8 cellular contexts compared by ENCODE assay signal in the genomic region with DNA sequence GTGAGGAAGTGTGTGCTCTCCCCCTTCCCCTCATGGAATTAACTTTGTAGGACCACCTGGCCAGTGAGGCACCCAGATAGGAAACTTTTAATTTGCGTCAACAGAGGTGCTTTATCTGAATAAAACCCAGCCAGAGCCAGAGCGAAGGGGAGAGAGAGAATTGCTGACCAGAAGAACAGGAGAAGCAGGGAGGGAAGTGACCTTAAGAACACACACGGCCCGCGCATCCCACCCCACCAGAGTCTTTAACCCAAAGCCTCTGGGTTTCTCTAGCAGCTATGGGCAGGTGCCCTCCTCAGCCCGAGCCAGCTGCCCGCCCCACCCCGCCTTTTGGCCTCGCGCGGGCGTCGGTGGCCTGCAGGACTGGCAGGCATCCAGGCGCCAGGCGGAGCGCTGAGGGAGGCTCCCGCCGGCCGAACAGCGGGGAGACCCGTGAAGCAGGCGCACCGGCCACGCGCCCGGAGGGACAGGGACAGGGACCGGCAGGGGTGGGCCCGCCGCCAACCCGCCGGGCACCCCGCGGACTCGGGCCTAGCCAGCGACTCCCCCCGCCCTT. TPM values are rescaled to one million over a fixed set of nuclear protein-coding genes. Genes with fewer than 3 reads are reported as not detected.
DNase-seq lines count a peak whose midpoint lies in the region; ATAC-seq, FAIRE-seq and TF ChIP-seq lines count a peak whose summit lies in the region.

No MANE protein-coding gene starts in this region.

- peak overlapping the region; percentile 80 for H3K9ac ChIP-seq in NT2/D1 (ENCODE audit: insufficient read length, low read depth)
- H3K9ac ChIP-seq in neuronal stem cell (ENCODE audit: low read depth, low read length, poor library complexity), result peak overlapping the region; percentile 95

- no peak overlapping the region for H3K4ac ChIP-seq in neuronal stem cell (ENCODE audit: low read length)

- peaks cover 36% of the 10 kb centered on the region for H3K36me3 Mint-ChIP-seq in activated naive CD8-positive, alpha-beta T cell treated with anti-CD3 and anti-CD28 coated beads for 36 hours

- H2AK5ac ChIP-seq in neuronal stem cell (ENCODE audit: low read depth, low read length), result no peak overlapping the region

- WGBS in neuronal stem cell (ENCODE audit: extremely low coverage in 2 of 2, insufficient read length in 2 of 2, insufficient replicate concordance in 1 of 2), 2 donors, result no CpG with 5 or more reads among the region's 36 CpGs

- H3K27ac ChIP-seq in neuronal stem cell (replicated peaks; ENCODE audit: low read length), result no peak overlapping the region

- H3K4me1 ChIP-seq in NT2/D1 (ENCODE audit: insufficient read depth, insufficient read length) (no peaks in the 10 kb centered on the region), neuronal stem cell (ENCODE audit: control insufficient read depth in 2 of 2, insufficient read depth in 1 of 2, low read depth in 1 of 2, low read length in 2 of 2) (peaks cover 4% of the 10 kb centered on the region in 2 donors)

- TF ChIP-seq CTCF in D721Med (IDR thresholded peaks at IDR 0.05; ENCODE audit: insufficient read depth, missing control alignments), result no peak

- ATAC-seq in GM19397 (IDR thresholded peaks at IDR 0.05; ENCODE audit: unreplicated experiment) (peak; percentile 40), HG03457 (IDR thresholded peaks at IDR 0.05; ENCODE audit: unreplicated experiment) (peak; percentile 26)

- H3K36me3 ChIP-seq in NT2/D1 (ENCODE audit: insufficient read depth, insufficient read length, low read length), result no peaks in the 10 kb centered on the region
- peaks cover 0 to 11% of the 10 kb centered on the region in 2 donors for H3K36me3 ChIP-seq in neuronal stem cell (replicated peaks in 1 of 2; ENCODE audit: control insufficient read depth in 2 of 2, insufficient read depth in 2 of 2, low read length in 2 of 2)

- peak; percentile 88 for DNase-seq in DMS53 (lab: John Stamatoyannopoulos, UW)
- DNase-seq in NT2/D1 (ENCODE audit: low read depth, low spot score), result no peak
- peak; percentile 63 for DNase-seq in activated naive CD8-positive, alpha-beta T cell treated with anti-CD3 and anti-CD28 coated beads for 36 hours
- DNase-seq in glomerular visceral epithelial cell (ENCODE audit: extremely low spot score), result peak; percentile 86
- peak; percentile 42 for DNase-seq in neuronal stem cell (ENCODE audit: low spot score)
- DNase-seq in D721Med (ENCODE audit: insufficient read length, low spot score), result no peak

- H4K91ac ChIP-seq in neuronal stem cell (ENCODE audit: low read depth, low read length, poor library complexity), result peak overlapping the region; percentile 95

- H3K27me3 Mint-ChIP-seq in activated naive CD8-positive, alpha-beta T cell treated with anti-CD3 and anti-CD28 coated beads for 36 hours, result no peaks in the 10 kb centered on the region

- H3K4me3 Mint-ChIP-seq in activated naive CD8-positive, alpha-beta T cell treated with anti-CD3 and anti-CD28 coated beads for 36 hours, result peak overlapping the region; percentile 93

- peak overlapping the region; percentile 86 for H3K23ac ChIP-seq in neuronal stem cell (ENCODE audit: low read depth, low read length, poor library complexity)

- H3K18ac ChIP-seq in neuronal stem cell (ENCODE audit: low read length), result peak overlapping the region; percentile 96

- peak overlapping the region; percentile 99 for H3K27ac Mint-ChIP-seq in activated naive CD8-positive, alpha-beta T cell treated with anti-CD3 and anti-CD28 coated beads for 36 hours

- peak overlapping the region; percentile 90 for H3K4me2 ChIP-seq in neuronal stem cell (ENCODE audit: insufficient read depth, low read length, poor library complexity, severe bottlenecking)

- H3K14ac ChIP-seq in neuronal stem cell (ENCODE audit: low read length), result peak overlapping the region; percentile 65

- peak overlapping the region; percentile 85 for H2BK120ac ChIP-seq in neuronal stem cell (ENCODE audit: low read depth, low read length)

- H3K9me3 ChIP-seq in NT2/D1 (ENCODE audit: insufficient read depth, low read length) (no peaks in the 10 kb centered on the region), neuronal stem cell (replicated peaks in 1 of 2; ENCODE audit: control insufficient read depth in 2 of 2, insufficient read depth in 1 of 2, low read depth in 1 of 2, low read length in 2 of 2) (no peaks in the 10 kb centered on the region)

- peak overlapping the region; percentile 99 for H2AFZ ChIP-seq in neuronal stem cell (ENCODE audit: low read length)

- H3K79me1 ChIP-seq in neuronal stem cell (ENCODE audit: low read depth, low read length), result no peaks in the 10 kb centered on the region

- no peak overlapping the region for H2BK12ac ChIP-seq in neuronal stem cell (ENCODE audit: low read length)

- peak overlapping the region; percentile 84 for H4K8ac ChIP-seq in neuronal stem cell (ENCODE audit: low read depth, low read length)

- peak overlapping the region; percentile 68 for H3K4me3 ChIP-seq in NT2/D1 (ENCODE audit: insufficient read length, low read depth)
- peak overlapping the region; percentile 83 to 95 for H3K4me3 ChIP-seq in neuronal stem cell (ENCODE audit: low read length in 2 of 2)

- peak overlapping the region; percentile 93 for H2BK15ac ChIP-seq in neuronal stem cell (ENCODE audit: low read length)

- H3K9me3 Mint-ChIP-seq in activated naive CD8-positive, alpha-beta T cell treated with anti-CD3 and anti-CD28 coated beads for 36 hours, result no peaks in the 10 kb centered on the region

- H3K27me3 ChIP-seq in NT2/D1 (ENCODE audit: insufficient read depth, insufficient read length), result no peaks in the 10 kb centered on the region
- no peaks in the 10 kb centered on the region for H3K27me3 ChIP-seq in neuronal stem cell (ENCODE audit: control insufficient read depth in 3 of 3, insufficient read depth in 3 of 3, low read depth in 1 of 3, low read length in 3 of 3)

- no peak for FAIRE-seq in D721Med (lab: Jason Lieb, UNC)

- peaks cover 68% of the 10 kb centered on the region for H3K4me1 Mint-ChIP-seq in activated naive CD8-positive, alpha-beta T cell treated with anti-CD3 and anti-CD28 coated beads for 36 hours

- peak overlapping the region; percentile 66 for H2BK5ac ChIP-seq in neuronal stem cell (ENCODE audit: low read length)

RNA-seq across cellular contexts. Expression of gene ERAP1, which starts 0.6 kb away (rescaled TPM):
- 100 to 1,000 TPM in 1 of 2 experiments, 10 to 100 TPM in 1; 92.1 to 101 TPM for total RNA-seq in activated naive CD8-positive, alpha-beta T cell treated with anti-CD3 and anti-CD28 coated beads for 36 hours
- polyA plus RNA-seq in neuronal stem cell (2013, experiment 1 of 2), result 6.1 TPM
- 7.0 TPM for polyA plus RNA-seq in neuronal stem cell (2013, experiment 2 of 2)

Comparison
In these comparisons a context has a peak if more than half of its experiments do, and no peak if none do; other contexts are left out.
1. DNase-seq: peak in DMS53 (single experiment), activated naive CD8-positive, alpha-beta T cell treated with anti-CD3 and anti-CD28 coated beads for 36 hours (single experiment), glomerular visceral epithelial cell (single experiment) and neuronal stem cell (single experiment); none in NT2/D1 (single experiment) and D721Med (single experiment).